8 cellular contexts compared by ENCODE assay signal in the genomic region with DNA sequence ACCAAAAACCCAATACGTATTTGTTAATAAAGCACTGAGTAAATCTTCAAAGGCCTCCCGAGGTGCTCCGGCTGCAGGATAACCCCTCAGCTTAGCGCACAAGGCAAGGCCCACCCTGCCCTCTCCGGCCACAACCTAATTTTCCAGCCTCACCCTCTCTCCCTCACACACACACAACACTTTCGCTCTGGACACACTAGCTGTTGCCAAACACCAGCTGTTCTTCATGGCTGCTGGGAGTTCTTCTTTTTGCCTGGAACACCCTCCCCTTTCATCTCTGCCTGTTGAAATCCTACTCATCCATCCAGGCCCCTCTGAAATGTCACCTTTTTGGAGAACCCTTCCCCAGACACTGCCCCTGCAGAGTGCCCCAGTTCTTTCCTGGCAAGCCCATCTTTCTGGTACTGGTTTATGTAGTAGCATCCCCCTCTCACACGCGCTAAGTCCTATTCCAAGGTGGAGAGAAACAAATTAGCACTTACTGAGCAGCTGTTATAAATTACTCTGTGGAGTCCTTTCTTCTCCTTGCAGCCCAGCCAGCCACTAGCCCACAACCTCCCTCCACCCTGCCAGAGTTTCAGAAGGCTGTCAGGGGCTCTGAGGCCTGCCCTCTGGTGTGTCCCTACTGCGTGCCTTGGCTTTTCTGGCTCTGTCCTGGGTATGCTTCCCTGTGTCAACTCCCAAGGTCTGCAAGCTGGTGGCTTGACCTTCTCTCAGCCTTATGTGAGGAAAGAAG. TPM values are rescaled to one million over a fixed set of nuclear protein-coding genes. Genes with fewer than 3 reads are reported as not detected.
A peak's percentile ranks its signal among the peaks of the same experiment; 100 is the strongest.
DNase-seq lines count a peak whose midpoint lies in the region; ATAC-seq, FAIRE-seq and TF ChIP-seq lines count a peak whose summit lies in the region.

No MANE protein-coding gene starts in this region.

- peak overlapping the region; percentile 63 for H3K4me3 ChIP-seq in CD8-positive, alpha-beta T cell (ENCODE audit: low read depth, low read length)
- H3K4me3 ChIP-seq in GM12878 (peak overlapping the region; percentile 80), mucosa of rectum (ENCODE audit: low read length in 2 of 2) (peak overlapping the region; percentile 77 to 84)

- peak overlapping the region; percentile 95 for H3K27ac Mint-ChIP-seq in CD8-positive, alpha-beta T cell

- H4K20me1 ChIP-seq in GM12878 (ENCODE audit: control insufficient read depth, insufficient read depth): no peaks in the 10 kb centered on the region

- peak; percentile 49 for FAIRE-seq in GM12878 (lab: Jason Lieb, UNC)

- no peaks in the 10 kb centered on the region for H3K9me3 ChIP-seq in CD8-positive, alpha-beta T cell (ENCODE audit: low read length)
- no peaks in the 10 kb centered on the region for H3K9me3 ChIP-seq in KOPT-K1 (ENCODE audit: insufficient read depth, low read length, poor library complexity, severe bottlenecking)
- no peaks in the 10 kb centered on the region for H3K9me3 ChIP-seq in GM12878 (replicated peaks; ENCODE audit: control insufficient read depth, insufficient read depth, low read length)
- no peaks in the 10 kb centered on the region for H3K9me3 ChIP-seq in mucosa of rectum (ENCODE audit: control insufficient read depth in 2 of 2, low read length in 2 of 2)

- RAD21 ChIA-PET in GM12878 (lab: Charles Lee; ENCODE audit: unreplicated experiment): interaction anchor here (1.4 to 2.0 kb wide), 3 partner anchors 25 to 131 kb away, joined by 3 to 7 read pairs (median 4); no protein-coding TSS in a partner anchor

- no peak for TF ChIP-seq RAD21 in GM12878 (IDR thresholded peaks at IDR 0.05; ENCODE audit: insufficient read depth, low read depth, low read length)

- H3K4me2 ChIP-seq in GM12878 (ENCODE audit: control insufficient read depth, insufficient read depth): peak overlapping the region; percentile 98

- WGBS in GM12878 (ENCODE audit: insufficient coverage, insufficient replicate concordance, low lambda C conversion rate, missing lambda C conversion rate): 44% methylated on average over 9 of the region's 9 CpGs

- H3K9ac ChIP-seq in GM12878 (ENCODE audit: control insufficient read depth, insufficient read depth, low read length) (peak overlapping the region; percentile 92), mucosa of rectum (ENCODE audit: low read depth in 1 of 2, low read length in 2 of 2) (peak overlapping the region; percentile 68 to 82)

- H3K36me3 ChIP-seq in CD8-positive, alpha-beta T cell (ENCODE audit: insufficient read depth, low read length): no peaks in the 10 kb centered on the region
- H3K36me3 ChIP-seq in KOPT-K1 (ENCODE audit: insufficient read depth, low read length): peaks cover 7% of the 10 kb centered on the region; the same call in 1 of the 2 replicates
- no peaks in the 10 kb centered on the region for H3K36me3 ChIP-seq in GM12878 (ENCODE audit: control insufficient read depth in 2 of 2, insufficient read depth in 2 of 2, low read length in 1 of 2)
- H3K36me3 ChIP-seq in mucosa of rectum (ENCODE audit: control insufficient read depth in 2 of 2, insufficient read depth in 2 of 2, low read length in 2 of 2): no peaks in the 10 kb centered on the region

- peaks cover 24% of the 10 kb centered on the region for H3K79me2 ChIP-seq in GM12878 (ENCODE audit: control insufficient read depth, insufficient read depth, low read length)

- H3K27ac ChIP-seq in CD8-positive, alpha-beta T cell (ENCODE audit: low read depth, low read length): peak overlapping the region; percentile 94
- H3K27ac ChIP-seq in KOPT-K1 (ENCODE audit: low read depth, low read length, poor library complexity, severe bottlenecking) (peak overlapping the region; percentile 98), GM12878 (ENCODE audit: control insufficient read depth, insufficient read depth) (peak overlapping the region; percentile 90), mucosa of rectum (ENCODE audit: low read depth in 2 of 2, low read length in 2 of 2) (peak overlapping the region; percentile 75 to 86)

- intact Hi-C loops in CD8-positive, alpha-beta T cell (cut with DNase I, micrococcal nuclease): loop anchor here (1.0 to 10.0 kb wide), 9 partner anchors 25 to 1749 kb away; a partner anchor contains a TSS
- intact Hi-C loops in GM12878 (cut with micrococcal nuclease; ENCODE audit: unreplicated experiment): loop anchor here (5.0 kb wide), 1 partner anchor 119 kb away; a partner anchor contains a TSS

- POLR2A ChIA-PET in CD8-positive, alpha-beta T cell (lab: Charles Lee): interaction anchor here (0.9 to 1.7 kb wide), 7 partner anchors 25 to 784 kb away, joined by 3 to 8 read pairs (median 5); a partner anchor contains a TSS
- POLR2A ChIA-PET in GM12878 (lab: Charles Lee): interaction anchor here (0.5 to 1.5 kb wide), 3 partner anchors 25 to 859 kb away, joined by 3 to 6 read pairs (median 4); no protein-coding TSS in a partner anchor

- H3K36me3 Mint-ChIP-seq in CD8-positive, alpha-beta T cell: peaks cover 16% of the 10 kb centered on the region

- H3K4me3 Mint-ChIP-seq in CD8-positive, alpha-beta T cell: peak overlapping the region; percentile 84

- in situ Hi-C loops in GM12878 (cut with MboI): no loop called here

- H3K9me3 Mint-ChIP-seq in CD8-positive, alpha-beta T cell: no peaks in the 10 kb centered on the region

- peaks cover 54% of the 10 kb centered on the region for H3K4me1 Mint-ChIP-seq in CD8-positive, alpha-beta T cell (ENCODE audit: low read depth)

- CTCF ChIA-PET in CD8-positive, alpha-beta T cell (lab: Charles Lee): interaction anchor here (1.1 to 2.0 kb wide), 5 partner anchors 21 to 50 kb away, joined by 3 to 8 read pairs (median 4); no protein-coding TSS in a partner anchor
- CTCF ChIA-PET in GM12878 (lab: Yijun Ruan, JAX): interaction anchor here (1.1 to 2.4 kb wide), 9 partner anchors 10 to 453 kb away, joined by 3 to 7 read pairs (median 4); no protein-coding TSS in a partner anchor

- no peak for TF ChIP-seq EP300 in GM12878 (IDR thresholded peaks at IDR 0.05; ENCODE audit: borderline replicate concordance in 1 of 2, control insufficient read depth in 1 of 2, low read depth in 2 of 2, low read length in 2 of 2)

- no peak for TF ChIP-seq POLR2A in GM12878 (IDR thresholded peaks at IDR 0.05; ENCODE audit: low read depth, low read length)

- peak overlapping the region; percentile 94 for H2AFZ ChIP-seq in GM12878 (ENCODE audit: control insufficient read depth, low read depth, low read length)

- BruUV-seq in GM12878 (replicated peaks; lab: Mats Ljungman, UMichigan): TSS peak; percentile 83

- peak in 1 of 7 experiments; percentile 54 for DNase-seq in CD8-positive, alpha-beta T cell
- DNase-seq in GM12878 (ENCODE audit: low read depth, low spot score) (no peak), retina (no peak), NCI-H748 (lab: John Stamatoyannopoulos, UW; ENCODE audit: unreplicated experiment) (no peak)
- DNase-seq in activated CD4-positive, alpha-beta T cell treated with anti-CD3 and anti-CD28 coated beads for 1 hour: no peak

- TF ChIP-seq CTCF in CD8-positive, alpha-beta T cell (IDR thresholded peaks at IDR 0.05): no peak
- no peak for TF ChIP-seq CTCF in GM12878 (IDR thresholded peaks at IDR 0.05 in 2 of 3, conservative IDR thresholded peaks at IDR 0.05 in 1 of 3; ENCODE audit: control insufficient read depth in 2 of 3, extremely low read depth in 1 of 3, insufficient read depth in 1 of 3, low read depth in 3 of 3, low read length in 3 of 3)

- H3K27me3 ChIP-seq in CD8-positive, alpha-beta T cell (ENCODE audit: insufficient read depth, low read length): no peaks in the 10 kb centered on the region
- H3K27me3 ChIP-seq in GM12878 (replicated peaks in 1 of 2; ENCODE audit: control insufficient read depth in 2 of 2, insufficient read depth in 2 of 2, low read length in 1 of 2): no peaks in the 10 kb centered on the region
- H3K27me3 ChIP-seq in mucosa of rectum (ENCODE audit: control insufficient read depth in 2 of 2, insufficient read depth in 2 of 2, low read length in 2 of 2): no peaks in the 10 kb centered on the region

- no peaks in the 10 kb centered on the region for H3K27me3 Mint-ChIP-seq in CD8-positive, alpha-beta T cell (ENCODE audit: low read depth)

- H3K4me1 ChIP-seq in CD8-positive, alpha-beta T cell (ENCODE audit: insufficient read depth, low read length): peaks cover 37% of the 10 kb centered on the region
- peaks cover 8% of the 10 kb centered on the region for H3K4me1 ChIP-seq in GM12878 (ENCODE audit: control insufficient read depth, insufficient read depth, low read length)
- H3K4me1 ChIP-seq in mucosa of rectum (ENCODE audit: control insufficient read depth in 2 of 2, insufficient read depth in 2 of 2, low read length in 2 of 2): peaks cover 12 to 42% of the 10 kb centered on the region in 2 donors

- SMC1A ChIA-PET in GM12878 (lab: Charles Lee; ENCODE audit: uncharacterized antibody, unreplicated experiment): interaction anchor here (0.9 to 2.1 kb wide), 6 partner anchors 26 to 454 kb away, joined by 3 to 4 read pairs (median 3); no protein-coding TSS in a partner anchor

- ATAC-seq in CD8-positive, alpha-beta T cell: no peak
- ATAC-seq in GM12878: peak; percentile 17; the same call in 2 of the 3 replicates
- no peak for ATAC-seq in GM18907 (IDR thresholded peaks at IDR 0.05; ENCODE audit: unreplicated experiment)

TF ChIP-seq in GM12878, 131 proteins besides CTCF, POLR2A, EP300 and RAD21 (continues in another document):
- TF ChIP-seq SUZ12 (IDR thresholded peaks at IDR 0.05; ENCODE audit: unreplicated experiment): no peak
- TF ChIP-seq CBX5 (IDR thresholded peaks at IDR 0.05; ENCODE audit: low read depth): no peak

RNA-seq across cellular contexts. Expression of a gene that starts 0.8 kb away (rescaled TPM):
- total RNA-seq in CD8-positive, alpha-beta T cell: 10 to 100 TPM; 17.9 TPM
- 59.9 and 64.6 TPM in 2 replicates for total RNA-seq in GM12878 (2013; cell fraction: nucleolus; rRNA removed)
- 13.0 and 13.2 TPM in 2 replicates for total RNA-seq in GM12878 (2014; rRNA removed)
- 11.6 and 13.4 TPM in 2 replicates for total RNA-seq in GM12878 (2014; rRNA removed; fragmentation: Illumina TruSeq; extraction: Trizol)
- total RNA-seq in GM12878 (2021): 18.0 and 18.2 TPM in 2 replicates
- 9.6 TPM for polyA plus RNA-seq in GM12878 (2011; ENCODE audit: low read depth)
- 12.8 and 13.3 TPM in 2 replicates for polyA plus RNA-seq in GM12878 (2011; rRNA removed)
- 10.5 and 11.1 TPM in 2 replicates for polyA plus RNA-seq in GM12878 (2011; cell fraction: cytosol; rRNA removed)
- polyA plus RNA-seq in GM12878 (2011; cell fraction: nucleus; rRNA removed): 19.0 and 23.8 TPM in 2 replicates
- 7.1 and 8.1 TPM in 2 replicates for polyA plus RNA-seq in GM12878 (2012)
- 7.6 and 14.6 TPM in 2 replicates for polyA plus RNA-seq in GM12878 (2014; fragmentation: Illumina TruSeq; extraction: Trizol)
- 1 to 10 TPM; 2.1 to 4.2 TPM for polyA plus RNA-seq in GM12878 (2014; fragmentation: Nextera tagmentation; extraction: Ambion mirVana)
- 13.2 and 14.0 TPM in 2 replicates for polyA plus RNA-seq in GM12878 (2014; rRNA removed)
- 10 to 100 TPM; 13.1 to 13.3 TPM for polyA plus RNA-seq in GM12878 (2016; fragmentation: Nextera tagmentation; extraction: Ambion mirVana)
- polyA minus RNA-seq in GM12878 (2011; rRNA and poly(A)+ RNA removed): 18.9 and 21.1 TPM in 2 replicates
- polyA minus RNA-seq in GM12878 (2011; cell fraction: cytosol; rRNA and poly(A)+ RNA removed): 5.5 and 5.9 TPM in 2 replicates
- polyA minus RNA-seq in GM12878 (2011; cell fraction: nucleus; rRNA and poly(A)+ RNA removed): 19.9 and 34.6 TPM in 2 replicates
